In the genomic region with DNA sequence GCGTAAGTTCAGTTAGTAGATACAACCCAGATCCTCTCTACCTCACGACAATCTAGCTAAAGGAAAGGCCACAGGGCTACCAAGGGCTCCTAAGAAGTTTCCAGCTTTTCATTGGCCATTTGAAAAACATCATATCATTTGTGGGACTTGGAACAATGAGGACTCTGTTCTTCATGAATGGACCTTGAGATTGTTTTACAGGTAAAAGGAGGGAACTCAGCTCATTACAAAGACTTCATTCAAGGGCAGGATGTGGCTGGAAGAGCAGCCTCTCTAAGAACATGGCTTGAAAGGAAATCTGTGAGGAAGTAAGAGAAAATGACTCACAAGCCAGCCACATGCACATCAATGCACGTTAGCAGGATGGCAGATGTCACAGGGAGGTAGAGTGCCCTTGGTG, we compare ENCODE assay signal across 10 cellular contexts.
DNase-seq lines count a peak whose midpoint lies in the region; ATAC-seq and TF ChIP-seq lines count a peak whose summit lies in the region.
"Had no signal": no experiment of that assay in that cellular context is flagged by ENCODE, and none has a peak within 500 bp of the region (broad histone marks: within the 10 kb centered on the region; RNA-seq: fewer than 3 reads in every experiment).

No MANE protein-coding gene starts in this region.

- peak; percentile 80 for ATAC-seq in GM21737 (IDR thresholded peaks at IDR 0.05; ENCODE audit: unreplicated experiment)

- TF ChIP-seq CTCF in endothelial cell (IDR thresholded peaks at IDR 0.05; ENCODE audit: unreplicated experiment), result no peak

- H3K4me3 Mint-ChIP-seq in endothelial cell (ENCODE audit: unreplicated experiment), result no peak overlapping the region
- H3K4me3 Mint-ChIP-seq: activated naive CD8-positive, alpha-beta T cell had no signal

- H3K27ac Mint-ChIP-seq in endothelial cell (ENCODE audit: unreplicated experiment), result peak overlapping the region; percentile 51
- H3K27ac Mint-ChIP-seq: activated naive CD8-positive, alpha-beta T cell had no signal

- peaks cover 23% of the 10 kb centered on the region for H3K4me1 Mint-ChIP-seq in endothelial cell (ENCODE audit: unreplicated experiment)

- peaks cover 2% of the 10 kb centered on the region for H3K27me3 Mint-ChIP-seq in endothelial cell (ENCODE audit: unreplicated experiment)

- H3K36me3 Mint-ChIP-seq in endothelial cell (ENCODE audit: low read depth, unreplicated experiment), result no peaks in the 10 kb centered on the region
- H3K36me3 Mint-ChIP-seq: activated naive CD8-positive, alpha-beta T cell had no signal

- DNase-seq in EL, result peak; percentile 29
- DNase-seq in HPDE6-E6E7 (ENCODE audit: extremely low spot score), result peak; percentile 1
- no peak for DNase-seq in endothelial cell (ENCODE audit: low spot score)
- no peak for DNase-seq in activated naive CD4-positive, alpha-beta T cell treated with anti-CD3 and anti-CD28 coated beads, Interleukin-2, amount 50 U/mL, for 16 hours
- no peak for DNase-seq in NCI-H2171 treated with DMSO at 0.1 percent for 48 hours (lab: John Stamatoyannopoulos, UW)
- DNase-seq in NCI-H748 (lab: John Stamatoyannopoulos, UW; ENCODE audit: unreplicated experiment), result no peak
- no peak for DNase-seq in ecto neural progenitor cell (ENCODE audit: low spot score)
- DNase-seq: stimulated activated CD8-positive, alpha-beta memory T cell treated with anti-CD3 and anti-CD28 coated beads, Interleukin-4, amount 100 ng/mL, for 48 hours had no signal

- H3K9me3 Mint-ChIP-seq in endothelial cell (ENCODE audit: unreplicated experiment), result no peaks in the 10 kb centered on the region

Comparison
In these comparisons a context has a peak if more than half of its experiments do, and no peak if none do; other contexts are left out.
1. DNase-seq: peak in EL (single experiment) and HPDE6-E6E7 (single experiment); none in endothelial cell (single experiment), activated naive CD4-positive, alpha-beta T cell treated with anti-CD3 and anti-CD28 coated beads, Interleukin-2, amount 50 U/mL, for 16 hours (single experiment), NCI-H2171 treated with DMSO at 0.1 percent for 48 hours (single experiment), NCI-H748 (single experiment) and ecto neural progenitor cell (single experiment).